Comparison of ENCODE assay signal across 10 cellular contexts in the genomic region with DNA sequence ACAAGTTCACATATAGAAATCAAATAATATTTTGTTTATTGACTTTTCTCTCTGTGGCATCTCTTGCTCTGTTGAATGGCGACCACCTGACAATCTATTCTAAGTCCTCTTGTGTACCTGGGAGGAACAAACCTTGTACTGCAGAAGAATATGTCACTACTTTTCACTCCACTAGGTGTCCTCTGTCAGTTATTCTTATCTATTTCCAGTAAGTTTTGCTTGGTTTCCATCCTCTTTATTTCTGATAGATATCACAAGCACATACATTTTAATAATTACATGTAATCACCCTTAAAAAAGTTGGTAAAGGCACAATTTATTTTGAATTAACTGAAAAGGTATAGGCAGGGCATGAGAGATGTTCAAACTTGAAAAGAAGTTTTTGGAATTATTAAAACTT.
DNase-seq lines count a peak whose midpoint lies in the region; ATAC-seq, FAIRE-seq and TF ChIP-seq lines count a peak whose summit lies in the region.
"Had no signal": no experiment of that assay in that cellular context is flagged by ENCODE, and none has a peak within 500 bp of the region (broad histone marks: within the 10 kb centered on the region; RNA-seq: fewer than 3 reads in every experiment).

No MANE protein-coding gene starts in this region.

- no peaks in the 10 kb centered on the region for H4K20me1 ChIP-seq in MM.1S (ENCODE audit: insufficient read depth, low read length)

- no peaks in the 10 kb centered on the region for H3F3A ChIP-seq in MM.1S (ENCODE audit: insufficient read depth, low read length)

- H2AFZ ChIP-seq in MM.1S (ENCODE audit: low read length) = no peak overlapping the region

- no peak overlapping the region for H3K27ac ChIP-seq in MM.1S (ENCODE audit: low read length)
- H3K27ac ChIP-seq: testis had no signal

- FAIRE-seq in frontal cortex (lab: Jason Lieb, UNC) = no peak

- H3K79me2 ChIP-seq in MM.1S (ENCODE audit: low read length) = no peaks in the 10 kb centered on the region

- no peak for ATAC-seq in stimulated activated naive CD8-positive, alpha-beta T cell treated with anti-CD3 and anti-CD28 coated beads, Interleukin-15, Interleukin-2, amounts not matched to agents 100 U/mL and 50 U/mL, for 24 hours

- H3K27me3 Mint-ChIP-seq in brain (no peaks in the 10 kb centered on the region), nephron progenitor cell (ENCODE audit: low read depth, poor library complexity) (no peaks in the 10 kb centered on the region)

- H3K9me3 Mint-ChIP-seq in brain = peaks cover 0 to 2% (median 0%) of the 10 kb centered on the region in 5 experiments
- peaks cover 5% of the 10 kb centered on the region for H3K9me3 Mint-ChIP-seq in nephron progenitor cell

- TF ChIP-seq CTCF in GM12873 (IDR thresholded peaks at IDR 0.05; ENCODE audit: insufficient read depth, low read depth, low read length, missing control alignments) = peak; percentile 21
- TF ChIP-seq CTCF in MM.1S (IDR thresholded peaks at IDR 0.05; ENCODE audit: low read length) = peak; percentile 26
- peak; percentile 40 to 62 for TF ChIP-seq CTCF in brain (conservative IDR thresholded peaks at IDR 0.05)
- peak; percentile 39 for TF ChIP-seq CTCF in nephron progenitor cell (IDR thresholded peaks at IDR 0.05)

- no peak overlapping the region for H3K9ac ChIP-seq in MM.1S (ENCODE audit: low read length)

- no peaks in the 10 kb centered on the region for H3K9me3 ChIP-seq in MM.1S (replicated peaks; ENCODE audit: insufficient read depth, low read length)
- H3K9me3 ChIP-seq: testis had no signal

- H3K27ac Mint-ChIP-seq in brain (no peak overlapping the region), nephron progenitor cell (no peak overlapping the region)

- no peak overlapping the region for H3K4me2 ChIP-seq in MM.1S (ENCODE audit: low read depth, low read length)

- DNase-seq in MM.1S (no peak), nephron progenitor cell (no peak), frontal cortex (ENCODE audit: low spot score in 2 of 2) (no peak), AG08395 (ENCODE audit: low spot score) (no peak)
- no peak for DNase-seq in stimulated activated naive CD8-positive, alpha-beta T cell treated with anti-CD3 and anti-CD28 coated beads, Interleukin-15, Interleukin-2, amounts not matched to agents 100 U/mL and 50 U/mL, for 24 hours
- DNase-seq: amygdala, occipital lobe, testis had no signal

- H3K4me1 Mint-ChIP-seq in brain (no peaks in the 10 kb centered on the region), nephron progenitor cell (no peaks in the 10 kb centered on the region)

- H3K4me3 Mint-ChIP-seq in brain = no peak overlapping the region
- H3K4me3 Mint-ChIP-seq in nephron progenitor cell = no peak overlapping the region

- no peaks in the 10 kb centered on the region for H3K36me3 Mint-ChIP-seq in brain
- peaks cover 5% of the 10 kb centered on the region for H3K36me3 Mint-ChIP-seq in nephron progenitor cell (ENCODE audit: low read depth)

- H3K4me1 ChIP-seq in MM.1S (ENCODE audit: low read length) = no peaks in the 10 kb centered on the region
- H3K4me1 ChIP-seq: testis had no signal

- H3K9me2 ChIP-seq in MM.1S (replicated peaks; ENCODE audit: insufficient read depth, low read length) = no peaks in the 10 kb centered on the region

- H3K27me3 ChIP-seq in MM.1S (replicated peaks; ENCODE audit: insufficient read depth, low read length) = no peaks in the 10 kb centered on the region
- H3K27me3 ChIP-seq: testis had no signal

- H3K4me3 ChIP-seq in MM.1S (ENCODE audit: low read length) = no peak overlapping the region
- H3K4me3 ChIP-seq: testis had no signal

- no peaks in the 10 kb centered on the region for H3K36me3 ChIP-seq in MM.1S (replicated peaks; ENCODE audit: insufficient read depth, low read length)
